In genomic region chr1:44262414-44262813, GRCh38 we compare ENCODE assay signal across 16 cellular contexts.
"Had no signal": no experiment of that assay in that cellular context is flagged by ENCODE, and none has a peak within 500 bp of the region (broad histone marks: within the 10 kb centered on the region; RNA-seq: fewer than 3 reads in every experiment).

No MANE protein-coding gene starts in this region.

- H3K27me3 Mint-ChIP-seq: brain; naive thymus-derived CD8-positive, alpha-beta T cell; stimulated activated memory B cell treated with anti-CD40 and anti-IgM and Interleukin-4, amounts not matched to agents 10 μg/mL and 1 μg/mL and 100 μg/mL, for 72 hours had no signal

- H3K27me3 ChIP-seq: esophagus muscularis mucosa, gastroesophageal sphincter, heart left ventricle, sigmoid colon had no signal

- H3K9me3 Mint-ChIP-seq: brain; naive thymus-derived CD8-positive, alpha-beta T cell; stimulated activated memory B cell treated with anti-CD40 and anti-IgM and Interleukin-4, amounts not matched to agents 10 μg/mL and 1 μg/mL and 100 μg/mL, for 72 hours had no signal

- H3K36me3 ChIP-seq: esophagus muscularis mucosa, sigmoid colon had no signal

- DNase-seq: activated CD4-positive, alpha-beta T cell treated with anti-CD3 and anti-CD28 coated beads, Interleukin-2, amount 50 U/mL, for 1 hour; activated CD4-positive, CD25-positive, alpha-beta regulatory T cell treated with anti-CD3 and anti-CD28 coated beads, Interleukin-2, amount 50 U/mL, for 72 hours; activated naive CD4-positive, alpha-beta T cell; effector memory CD4-positive, alpha-beta T cell; heart left ventricle; kidney glomerular epithelial cell; left ventricle myocardium superior; naive thymus-derived CD8-positive, alpha-beta T cell; sigmoid colon; stimulated activated CD4-positive, alpha-beta T cell treated with anti-CD3 and anti-CD28 coated beads, Interleukin-4, amount 100 ng/mL, for 24 hours; T1000 had no signal

- H3K27ac ChIP-seq: esophagus muscularis mucosa, gastroesophageal sphincter, sigmoid colon had no signal

- H3K27ac Mint-ChIP-seq: stimulated activated memory B cell treated with anti-CD40 and anti-IgM and Interleukin-4, amounts not matched to agents 10 μg/mL and 1 μg/mL and 100 μg/mL, for 72 hours had no signal

- H3K9me3 ChIP-seq: esophagus muscularis mucosa, gastroesophageal sphincter, heart left ventricle, sigmoid colon had no signal

- ATAC-seq: gastroesophageal sphincter; naive thymus-derived CD8-positive, alpha-beta T cell; stimulated activated memory B cell treated with anti-CD40 and anti-IgM and Interleukin-4, amounts not matched to agents 10 μg/mL and 1 μg/mL and 100 μg/mL, for 72 hours had no signal

- H3K4me3 ChIP-seq: esophagus muscularis mucosa, gastroesophageal sphincter, heart left ventricle, sigmoid colon had no signal

- H3K4me3 Mint-ChIP-seq: naive thymus-derived CD8-positive, alpha-beta T cell; stimulated activated memory B cell treated with anti-CD40 and anti-IgM and Interleukin-4, amounts not matched to agents 10 μg/mL and 1 μg/mL and 100 μg/mL, for 72 hours had no signal

- H3K36me3 Mint-ChIP-seq: brain had no signal

- H3K4me1 ChIP-seq: gastroesophageal sphincter, sigmoid colon had no signal

- FAIRE-seq: endothelial cell of umbilical vein had no signal
